ENCODE assay signal across 8 cellular contexts in genomic region chr6:155177369-155177961, GRCh38.
A peak's percentile ranks its signal among the peaks of the same experiment; 100 is the strongest.
DNase-seq lines count a peak whose midpoint lies in the region; ATAC-seq and TF ChIP-seq lines count a peak whose summit lies in the region.

No MANE protein-coding gene starts in this region.

- H2AFZ ChIP-seq in MM.1S (ENCODE audit: low read length): no peak overlapping the region

- H3K36me3 Mint-ChIP-seq in chondrocyte (ENCODE audit: low read depth): peaks cover 2% of the 10 kb centered on the region

- H3F3A ChIP-seq in MM.1S (ENCODE audit: insufficient read depth, low read length): no peaks in the 10 kb centered on the region

- H3K79me2 ChIP-seq in MM.1S (ENCODE audit: low read length): no peaks in the 10 kb centered on the region

- no peaks in the 10 kb centered on the region for H3K27me3 Mint-ChIP-seq in chondrocyte (ENCODE audit: low read depth)

- H3K9me3 Mint-ChIP-seq in chondrocyte (ENCODE audit: low read depth): no peaks in the 10 kb centered on the region

- H3K27me3 ChIP-seq in A673 (replicated peaks; ENCODE audit: insufficient read depth, low read depth, low read length, poor library complexity): no peaks in the 10 kb centered on the region
- no peaks in the 10 kb centered on the region for H3K27me3 ChIP-seq in MM.1S (replicated peaks; ENCODE audit: insufficient read depth, low read length)
- H3K27me3 ChIP-seq in RWPE2 (ENCODE audit: insufficient read depth, poor library complexity, severe bottlenecking): no peaks in the 10 kb centered on the region

- H3K9me2 ChIP-seq in MM.1S (replicated peaks; ENCODE audit: insufficient read depth, low read length): no peaks in the 10 kb centered on the region

- CTCF ChIA-PET in A673 (lab: Charles Lee): interaction anchor here (0.6 to 1.1 kb wide), 4 partner anchors 71 to 502 kb away, joined by 4 to 28 read pairs (median 5); no protein-coding TSS in a partner anchor

- H3K27ac Mint-ChIP-seq in chondrocyte (ENCODE audit: unreplicated experiment): no peak overlapping the region

- BruUV-seq in A673 (replicated peaks; lab: Mats Ljungman, UMichigan): no TSS peak

- H3K9me3 ChIP-seq in A673 (ENCODE audit: low read depth, low read length, poor library complexity, severe bottlenecking) (no peaks in the 10 kb centered on the region), MM.1S (replicated peaks; ENCODE audit: insufficient read depth, low read length) (no peaks in the 10 kb centered on the region), RWPE2 (ENCODE audit: severe bottlenecking) (no peaks in the 10 kb centered on the region)

- intact Hi-C loops in A673 (cut with micrococcal nuclease; ENCODE audit: unreplicated experiment): loop anchor here (1.0 to 10.0 kb wide), 3 partner anchors 71 to 1023 kb away; partner anchors contain the start of gene TFB1M

- ATAC-seq in RWPE2 (ENCODE audit: low read depth) (peak; percentile 50; the same call in 2 of the 3 replicates), HG03469 (IDR thresholded peaks at IDR 0.05; ENCODE audit: unreplicated experiment) (no peak)

- H3K4me3 ChIP-seq in A673 (ENCODE audit: low read depth, low read length, poor library complexity, severe bottlenecking): no peak overlapping the region
- no peak overlapping the region for H3K4me3 ChIP-seq in MM.1S (ENCODE audit: low read length)
- no peak overlapping the region for H3K4me3 ChIP-seq in RWPE2 (ENCODE audit: severe bottlenecking)

- no peaks in the 10 kb centered on the region for H4K20me1 ChIP-seq in MM.1S (ENCODE audit: insufficient read depth, low read length)

- no peak overlapping the region for H3K4me3 Mint-ChIP-seq in chondrocyte (ENCODE audit: unreplicated experiment)

- DNase-seq in A673 (ENCODE audit: low spot score): peak; percentile 85
- peak; percentile 57 for DNase-seq in GM03348 (ENCODE audit: low spot score)
- DNase-seq in MM.1S: peak; percentile 37
- no peak for DNase-seq in RWPE2 (ENCODE audit: low spot score)
- DNase-seq in chondrocyte (ENCODE audit: low spot score): no peak
- DNase-seq in medulla oblongata (ENCODE audit: extremely low spot score): peak; percentile 85
- DNase-seq in HK-2 (ENCODE audit: unreplicated experiment): no peak

- H3K36me3 ChIP-seq in A673 (ENCODE audit: insufficient read depth, low read length, poor library complexity, severe bottlenecking): no peaks in the 10 kb centered on the region
- H3K36me3 ChIP-seq in MM.1S (replicated peaks; ENCODE audit: insufficient read depth, low read length): no peaks in the 10 kb centered on the region
- no peaks in the 10 kb centered on the region for H3K36me3 ChIP-seq in RWPE2 (ENCODE audit: low read depth)

- H3K4me1 Mint-ChIP-seq in chondrocyte (ENCODE audit: low read depth): peaks cover 29% of the 10 kb centered on the region

- H3K27ac ChIP-seq in A673 (ENCODE audit: low read depth, low read length, poor library complexity, severe bottlenecking) (no peak overlapping the region), MM.1S (ENCODE audit: low read length) (no peak overlapping the region), RWPE2 (ENCODE audit: poor library complexity, severe bottlenecking) (no peak overlapping the region)

- H3K4me2 ChIP-seq in MM.1S (ENCODE audit: low read depth, low read length): no peak overlapping the region

- H3K9ac ChIP-seq in MM.1S (ENCODE audit: low read length): no peak overlapping the region

- peaks cover 6% of the 10 kb centered on the region for H3K4me1 ChIP-seq in A673 (ENCODE audit: insufficient read depth, low read length, poor library complexity, severe bottlenecking)
- no peaks in the 10 kb centered on the region for H3K4me1 ChIP-seq in MM.1S (ENCODE audit: low read length)
- no peaks in the 10 kb centered on the region for H3K4me1 ChIP-seq in RWPE2 (ENCODE audit: insufficient read depth, poor library complexity, severe bottlenecking)

- peak; percentile 76 for TF ChIP-seq CTCF in A673 (conservative IDR thresholded peaks at IDR 0.05; ENCODE audit: low read depth, low read length)
- peak; percentile 37 for TF ChIP-seq CTCF in MM.1S (IDR thresholded peaks at IDR 0.05; ENCODE audit: low read length)
- TF ChIP-seq CTCF in RWPE2 (IDR thresholded peaks at IDR 0.05; ENCODE audit: poor library complexity, severe bottlenecking): peak; percentile 85
- peak; percentile 96 for TF ChIP-seq CTCF in chondrocyte (IDR thresholded peaks at IDR 0.05)

- POLR2A ChIA-PET in A673 (lab: Charles Lee; ENCODE audit: low non-redundant PET): interaction anchor here (0.6 kb wide), 1 partner anchor 247 kb away, joined by 12 read pairs; no protein-coding TSS in a partner anchor

Comparison
In these comparisons a context has a peak if more than half of its experiments do, and no peak if none do; other contexts are left out.
1. DNase-seq: peak in A673 (single experiment), GM03348 (single experiment), MM.1S (single experiment) and medulla oblongata (single experiment); none in RWPE2 (single experiment), chondrocyte (single experiment) and HK-2 (single experiment).
2. CTCF ChIP-seq: peak in every context shown above with its lines; median percentile 96 in chondrocyte; 85 in RWPE2; 76 in A673; 37 in MM.1S.